13 cellular contexts compared by ENCODE assay signal in the genomic region with DNA sequence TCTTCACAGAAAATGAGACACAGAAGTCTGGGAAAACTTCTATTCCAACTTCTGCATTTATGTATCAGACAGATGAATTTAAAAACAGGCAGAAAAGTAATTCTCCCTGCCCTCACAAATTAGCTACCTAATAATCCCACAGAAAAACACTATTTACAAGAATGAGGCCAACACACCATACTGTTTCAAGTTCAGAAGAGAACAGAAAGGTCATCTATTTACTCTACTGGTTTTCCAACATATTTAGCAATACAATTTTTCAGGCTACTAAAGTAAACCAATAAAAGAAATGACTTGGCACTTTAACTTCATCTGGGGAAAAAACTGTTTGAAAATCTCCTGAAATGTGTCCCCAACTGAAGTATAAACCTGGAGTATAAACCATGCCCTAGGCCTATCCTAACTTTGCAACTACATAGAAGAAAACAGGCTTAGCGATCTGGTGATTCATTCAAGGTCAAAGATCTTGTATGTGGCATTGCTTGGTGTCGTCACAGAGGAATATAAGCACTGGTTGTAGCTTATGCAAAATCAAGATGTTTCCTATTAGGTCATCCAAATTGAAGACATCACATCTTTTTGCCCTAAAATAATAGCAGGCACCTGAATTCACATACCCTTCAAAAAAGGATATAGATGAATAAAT. TPM values are rescaled to one million over a fixed set of nuclear protein-coding genes. Genes with fewer than 3 reads are reported as not detected.
A peak's percentile ranks its signal among the peaks of the same experiment; 100 is the strongest.
DNase-seq lines count a peak whose midpoint lies in the region; ATAC-seq and TF ChIP-seq lines count a peak whose summit lies in the region.
"Had no signal": no experiment of that assay in that cellular context is flagged by ENCODE, and none has a peak within 500 bp of the region (broad histone marks: within the 10 kb centered on the region; RNA-seq: fewer than 3 reads in every experiment).

No MANE protein-coding gene starts in this region.

- no peak overlapping the region for H3K27ac ChIP-seq in GM23338 (ENCODE audit: low read depth)
- H3K27ac ChIP-seq: coronary artery, thoracic aorta had no signal

- no peaks in the 10 kb centered on the region for H3K4me1 ChIP-seq in GM23338 (ENCODE audit: insufficient read depth)

- no peaks in the 10 kb centered on the region for H3F3A ChIP-seq in GM23338 (replicated peaks; ENCODE audit: low read depth)

- no peaks in the 10 kb centered on the region for H4K20me1 ChIP-seq in GM23338 (replicated peaks; ENCODE audit: insufficient read depth)

- H3K9me2 ChIP-seq in GM23338 (ENCODE audit: insufficient read depth): no peaks in the 10 kb centered on the region

- H3K27ac Mint-ChIP-seq in GM23338 (peak overlapping the region; percentile 31; the same call in 1 of the 2 replicates), osteocyte (ENCODE audit: unreplicated experiment) (peak overlapping the region; percentile 52)
- H3K27ac Mint-ChIP-seq: activated CD4-positive, alpha-beta memory T cell treated with anti-CD3 and anti-CD28 coated beads, Interleukin-2, amount 10 ng/mL, durations not matched to agents 7 days and 5 days; nephron had no signal

- peaks cover 50% of the 10 kb centered on the region for H3K36me3 Mint-ChIP-seq in GM23338 (ENCODE audit: low read depth)
- peaks cover 51% of the 10 kb centered on the region for H3K36me3 Mint-ChIP-seq in osteocyte (ENCODE audit: unreplicated experiment)

- peaks cover 3% of the 10 kb centered on the region for H3K27me3 Mint-ChIP-seq in GM23338 (ENCODE audit: insufficient read depth, low read depth, poor library complexity)
- H3K27me3 Mint-ChIP-seq in osteocyte (ENCODE audit: unreplicated experiment): no peaks in the 10 kb centered on the region
- H3K27me3 Mint-ChIP-seq: activated CD4-positive, alpha-beta memory T cell treated with anti-CD3 and anti-CD28 coated beads, Interleukin-2, amount 10 ng/mL, durations not matched to agents 7 days and 5 days had no signal

- H3K9me3 Mint-ChIP-seq in GM23338 (peaks cover 5% of the 10 kb centered on the region; the same call in 1 of the 3 replicates), osteocyte (ENCODE audit: unreplicated experiment) (peaks cover 15% of the 10 kb centered on the region)

- DNase-seq in GM23338 (ENCODE audit: low spot score) (no peak), RKO (ENCODE audit: low spot score) (peak; percentile 36), fibroblast of gingiva (ENCODE audit: low read depth) (peak; percentile 87), osteocyte (ENCODE audit: extremely low spot score, unreplicated experiment) (no peak), SKM-1 treated with dmso at 0.1 percent for 144 hours (lab: John Stamatoyannopoulos, UW; ENCODE audit: unreplicated experiment) (no peak), SKM-1 (lab: John Stamatoyannopoulos, UW; ENCODE audit: unreplicated experiment) (no peak)
- DNase-seq: activated CD4-positive, alpha-beta memory T cell treated with anti-CD3 and anti-CD28 coated beads, Interleukin-2, amount 10 ng/mL, durations not matched to agents 7 days and 5 days; activated naive CD4-positive, alpha-beta T cell treated with anti-CD3 and anti-CD28 coated beads, Interleukin-2, amount 50 U/mL, for 16 hours; COR-L47 had no signal

- no peak overlapping the region for H3K4me2 ChIP-seq in GM23338

- H3K79me2 ChIP-seq in GM23338 (replicated peaks; ENCODE audit: insufficient read depth): no peaks in the 10 kb centered on the region

- H2AFZ ChIP-seq in GM23338: no peak overlapping the region

- ATAC-seq in GM23338 (no peak), HG03378 (IDR thresholded peaks at IDR 0.05; ENCODE audit: unreplicated experiment) (no peak)

- H3K36me3 ChIP-seq in GM23338 (ENCODE audit: insufficient read depth): peaks cover 13% of the 10 kb centered on the region; the same call in 1 of the 2 replicates

- no peak for TF ChIP-seq CTCF in GM23338 (conservative IDR thresholded peaks at IDR 0.05; ENCODE audit: low read depth in 2 of 2)
- no peak for TF ChIP-seq CTCF in osteocyte (IDR thresholded peaks at IDR 0.05)

- H3K4me3 ChIP-seq in GM23338: no peak overlapping the region
- H3K4me3 ChIP-seq: coronary artery, thoracic aorta had no signal

- H3K4me3 Mint-ChIP-seq in GM23338: no peak overlapping the region
- no peak overlapping the region for H3K4me3 Mint-ChIP-seq in osteocyte (ENCODE audit: unreplicated experiment)
- H3K4me3 Mint-ChIP-seq: activated CD4-positive, alpha-beta memory T cell treated with anti-CD3 and anti-CD28 coated beads, Interleukin-2, amount 10 ng/mL, durations not matched to agents 7 days and 5 days; nephron had no signal

- no peaks in the 10 kb centered on the region for H3K27me3 ChIP-seq in GM23338 (ENCODE audit: insufficient read depth)

- H3K4me1 Mint-ChIP-seq in GM23338: 0 out of 3 replicates have a peak, but pooled peaks cover 5% of the 10 kb centered on the region
- H3K4me1 Mint-ChIP-seq in osteocyte (ENCODE audit: unreplicated experiment): no peaks in the 10 kb centered on the region
- H3K4me1 Mint-ChIP-seq: activated CD4-positive, alpha-beta memory T cell treated with anti-CD3 and anti-CD28 coated beads, Interleukin-2, amount 10 ng/mL, durations not matched to agents 7 days and 5 days; nephron had no signal

TF ChIP-seq in GM23338, 12 proteins besides CTCF, POLR2A, EP300 and RAD21:
- TF ChIP-seq CREB1 (CRISPR knock-in tag; IDR thresholded peaks at IDR 0.05; ENCODE audit: low read depth) (no peak), NANOG (IDR thresholded peaks at IDR 0.05; ENCODE audit: borderline replicate concordance) (no peak), EZH2 (IDR thresholded peaks at IDR 0.05; ENCODE audit: low read depth, unreplicated experiment) (no peak), ZNF114 (CRISPR knock-in tag; IDR thresholded peaks at IDR 0.05) (no peak)

RNA-seq across cellular contexts. Expression of a gene that starts 20.1 kb away (rescaled TPM):
- total RNA-seq in GM23338 (2014; rRNA removed; shearing (Covaris generic)): 231 and 260 TPM in 2 replicates
- 245 and 258 TPM in 2 replicates for polyA plus RNA-seq in GM23338 (2016; fragmentation: Nextera tagmentation; extraction: Ambion mirVana)
- 29.2 and 33.7 TPM in 2 replicates for total RNA-seq in osteocyte

Comparison
In these comparisons a context has a peak if more than half of its experiments do, and no peak if none do; other contexts are left out.
1. DNase-seq: peak in RKO (single experiment) and fibroblast of gingiva (single experiment); none in GM23338 (single experiment), osteocyte (single experiment), SKM-1 treated with dmso at 0.1 percent for 144 hours (single experiment) and SKM-1 (single experiment).